Comparison of ENCODE assay signal across 21 cellular contexts in the genomic region with DNA sequence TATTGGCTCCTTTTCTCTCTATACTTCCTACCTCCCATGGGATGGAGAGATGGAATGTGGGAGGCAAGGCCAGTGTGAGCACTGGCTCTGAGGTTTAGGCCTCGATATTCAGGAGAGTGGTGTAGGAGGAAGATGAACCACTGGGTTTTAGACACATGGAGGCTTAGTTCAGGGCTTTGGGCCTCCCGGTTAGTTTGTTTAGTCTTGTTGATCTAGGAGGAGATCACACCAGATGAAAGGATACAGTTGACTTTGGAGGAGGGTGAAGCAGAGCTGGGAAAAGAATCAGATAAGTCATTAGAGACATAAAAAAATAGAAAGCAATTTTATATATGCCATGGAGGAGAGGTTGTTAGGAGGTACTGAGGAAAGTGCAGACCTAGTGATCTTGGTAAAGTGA. TPM values are rescaled to one million over a fixed set of nuclear protein-coding genes. Genes with fewer than 3 reads are reported as not detected.
DNase-seq lines count a peak whose midpoint lies in the region; ATAC-seq and TF ChIP-seq lines count a peak whose summit lies in the region.
"Had no signal": no experiment of that assay in that cellular context is flagged by ENCODE, and none has a peak within 500 bp of the region (broad histone marks: within the 10 kb centered on the region; RNA-seq: fewer than 3 reads in every experiment).

No MANE protein-coding gene starts in this region.

- H3K4me3 Mint-ChIP-seq in activated naive CD4-positive, alpha-beta T cell treated with anti-CD3 and anti-CD28 coated beads, Interleukin-2, amount 10 ng/mL, durations not matched to agents 7 days and 5 days, result no peak overlapping the region
- no peak overlapping the region for H3K4me3 Mint-ChIP-seq in activated naive CD4-positive, alpha-beta T cell treated with anti-CD3 and anti-CD28 coated beads for 36 hours
- H3K4me3 Mint-ChIP-seq in CD4-positive, alpha-beta memory T cell, result no peak overlapping the region
- H3K4me3 Mint-ChIP-seq: B cell had no signal

- peak; percentile 17 for ATAC-seq in left colon

- POLR2A ChIA-PET in CD4-positive, alpha-beta memory T cell (lab: Charles Lee; ENCODE audit: partially characterized antibody), result no interaction called here

- H3K9me3 ChIP-seq in CD4-positive, alpha-beta memory T cell (ENCODE audit: control insufficient read depth in 1 of 2, low read length in 2 of 2), result no peaks in the 10 kb centered on the region
- no peaks in the 10 kb centered on the region for H3K9me3 ChIP-seq in stomach
- H3K9me3 ChIP-seq in suprapubic skin, result no peaks in the 10 kb centered on the region
- H3K9me3 ChIP-seq: SJSA1 had no signal

- no peaks in the 10 kb centered on the region for H3K4me1 Mint-ChIP-seq in activated naive CD4-positive, alpha-beta T cell treated with anti-CD3 and anti-CD28 coated beads, Interleukin-2, amount 10 ng/mL, durations not matched to agents 7 days and 5 days
- peaks cover 5% of the 10 kb centered on the region for H3K4me1 Mint-ChIP-seq in activated naive CD4-positive, alpha-beta T cell treated with anti-CD3 and anti-CD28 coated beads for 36 hours (ENCODE audit: low read depth)
- H3K4me1 Mint-ChIP-seq in CD4-positive, alpha-beta memory T cell, result peaks cover 0 to 8% (median 3%) of the 10 kb centered on the region in 4 donors

- no peak for DNase-seq in activated naive CD4-positive, alpha-beta T cell treated with anti-CD3 and anti-CD28 coated beads, Interleukin-2, amount 10 ng/mL, durations not matched to agents 7 days and 5 days
- no peak for DNase-seq in activated naive CD4-positive, alpha-beta T cell treated with anti-CD3 and anti-CD28 coated beads for 36 hours
- no peak for DNase-seq in CD4-positive, alpha-beta memory T cell
- DNase-seq in HT-29 (ENCODE audit: low spot score) (peak; percentile 14), left colon (no peak), stomach (no peak), suprapubic skin (ENCODE audit: low spot score in 2 of 2) (no peak)
- DNase-seq: Calu3, DMS79 treated with DMSO at 0.1 percent for 48 hours, GF-D8, Karpas-422, NCI-H1092 treated with DMSO at 0.1 percent for 48 hours, NCI-H1436, NCI-H1930, NCI-H2107, NCI-H526, Right ventricle myocardium superior, RPMI8226 had no signal

- TF ChIP-seq POLR2A in stomach (IDR thresholded peaks at IDR 0.05), result no peak
- no peak for TF ChIP-seq POLR2A in suprapubic skin (IDR thresholded peaks at IDR 0.05)

- H3K36me3 ChIP-seq in CD4-positive, alpha-beta memory T cell (ENCODE audit: insufficient read depth, low read length), result peaks cover 24% of the 10 kb centered on the region
- H3K36me3 ChIP-seq in stomach (peaks cover 0 to 72% (median 47%) of the 10 kb centered on the region in 4 donors), suprapubic skin (peaks cover 25% of the 10 kb centered on the region)

- no peaks in the 10 kb centered on the region for H3K4me1 ChIP-seq in CD4-positive, alpha-beta memory T cell (ENCODE audit: insufficient read depth, low read length)
- H3K4me1 ChIP-seq in stomach (no peaks in the 10 kb centered on the region), suprapubic skin (no peaks in the 10 kb centered on the region)
- H3K4me1 ChIP-seq: SJSA1 had no signal

- no peak for TF ChIP-seq CTCF in stomach (IDR thresholded peaks at IDR 0.05)
- TF ChIP-seq CTCF in suprapubic skin (IDR thresholded peaks at IDR 0.05), result no peak

- CTCF ChIA-PET in activated naive CD4-positive, alpha-beta T cell treated with anti-CD3 and anti-CD28 coated beads, Interleukin-2, amount 10 ng/mL, durations not matched to agents 7 days and 5 days (lab: Charles Lee), result no interaction called here
- CTCF ChIA-PET in activated naive CD4-positive, alpha-beta T cell treated with anti-CD3 and anti-CD28 coated beads for 36 hours (lab: Charles Lee), result interaction anchor here (0.8 kb wide), 1 partner anchor 28 kb away, joined by 4 read pairs; no protein-coding TSS in a partner anchor
- CTCF ChIA-PET in CD4-positive, alpha-beta memory T cell (lab: Charles Lee; ENCODE audit: partially characterized antibody), result no interaction called here

- WGBS in stomach, 5 donors, result 43 to 71% (median 52%) methylated on average over 2 of the region's 2 CpGs
- WGBS in suprapubic skin, result 96% methylated on average over 2 of the region's 2 CpGs

- H3K27me3 Mint-ChIP-seq in activated naive CD4-positive, alpha-beta T cell treated with anti-CD3 and anti-CD28 coated beads, Interleukin-2, amount 10 ng/mL, durations not matched to agents 7 days and 5 days, result no peaks in the 10 kb centered on the region
- no peaks in the 10 kb centered on the region for H3K27me3 Mint-ChIP-seq in activated naive CD4-positive, alpha-beta T cell treated with anti-CD3 and anti-CD28 coated beads for 36 hours (ENCODE audit: low read depth)
- H3K27me3 Mint-ChIP-seq in CD4-positive, alpha-beta memory T cell, result no peaks in the 10 kb centered on the region
- H3K27me3 Mint-ChIP-seq: B cell had no signal

- H3K27ac ChIP-seq in CD4-positive, alpha-beta memory T cell (ENCODE audit: low read depth, low read length), result no peak overlapping the region
- H3K27ac ChIP-seq in stomach (no peak overlapping the region), suprapubic skin (no peak overlapping the region)
- H3K27ac ChIP-seq: C4-2B, SJSA1 had no signal

- no peaks in the 10 kb centered on the region for H3K27me3 ChIP-seq in CD4-positive, alpha-beta memory T cell (ENCODE audit: insufficient read depth, low read length)
- H3K27me3 ChIP-seq in stomach, result no peaks in the 10 kb centered on the region
- no peaks in the 10 kb centered on the region for H3K27me3 ChIP-seq in suprapubic skin
- H3K27me3 ChIP-seq: SJSA1 had no signal

- TF ChIP-seq EP300 in stomach (IDR thresholded peaks at IDR 0.05) (no peak), suprapubic skin (IDR thresholded peaks at IDR 0.05) (no peak)

- intact Hi-C loops in activated naive CD4-positive, alpha-beta T cell treated with anti-CD3 and anti-CD28 coated beads for 36 hours (cut with micrococcal nuclease), result no loop called here
- intact Hi-C loops in CD4-positive, alpha-beta memory T cell (cut with micrococcal nuclease), result no loop called here
- intact Hi-C loops in left colon (cut with DNase I, micrococcal nuclease) (no loop called here), stomach (cut with DNase I; ENCODE audit: low total_unique reads) (no loop called here)

- peaks cover 2% of the 10 kb centered on the region for H3K9me3 Mint-ChIP-seq in activated naive CD4-positive, alpha-beta T cell treated with anti-CD3 and anti-CD28 coated beads, Interleukin-2, amount 10 ng/mL, durations not matched to agents 7 days and 5 days
- no peaks in the 10 kb centered on the region for H3K9me3 Mint-ChIP-seq in activated naive CD4-positive, alpha-beta T cell treated with anti-CD3 and anti-CD28 coated beads for 36 hours
- H3K9me3 Mint-ChIP-seq in CD4-positive, alpha-beta memory T cell, result no peaks in the 10 kb centered on the region

- no peak overlapping the region for H3K4me3 ChIP-seq in CD4-positive, alpha-beta memory T cell (ENCODE audit: low read length in 2 of 2)
- H3K4me3 ChIP-seq in stomach, result no peak overlapping the region
- H3K4me3 ChIP-seq in suprapubic skin, result no peak overlapping the region
- H3K4me3 ChIP-seq: SJSA1 had no signal

- H3K27ac Mint-ChIP-seq in activated naive CD4-positive, alpha-beta T cell treated with anti-CD3 and anti-CD28 coated beads, Interleukin-2, amount 10 ng/mL, durations not matched to agents 7 days and 5 days, result peak overlapping the region; percentile 10
- no peak overlapping the region for H3K27ac Mint-ChIP-seq in activated naive CD4-positive, alpha-beta T cell treated with anti-CD3 and anti-CD28 coated beads for 36 hours
- peak overlapping the region in 5 of 7 donors; percentile 0 to 75 (median 55) for H3K27ac Mint-ChIP-seq in CD4-positive, alpha-beta memory T cell
- H3K27ac Mint-ChIP-seq: B cell had no signal

- H3K36me3 Mint-ChIP-seq in activated naive CD4-positive, alpha-beta T cell treated with anti-CD3 and anti-CD28 coated beads, Interleukin-2, amount 10 ng/mL, durations not matched to agents 7 days and 5 days, result peaks cover 68% of the 10 kb centered on the region
- H3K36me3 Mint-ChIP-seq in activated naive CD4-positive, alpha-beta T cell treated with anti-CD3 and anti-CD28 coated beads for 36 hours (ENCODE audit: low read depth), result peaks cover 43% of the 10 kb centered on the region
- H3K36me3 Mint-ChIP-seq in CD4-positive, alpha-beta memory T cell, result peaks cover 75 to 81% of the 10 kb centered on the region in 2 donors

RNA-seq across cellular contexts. Expression of gene RNASEH2B, which starts 30.9 kb away (rescaled TPM):
- 10 to 100 TPM; 47.8 to 49.7 TPM for total RNA-seq in activated naive CD4-positive, alpha-beta T cell treated with anti-CD3 and anti-CD28 coated beads for 36 hours
- 10 to 100 TPM; 88.9 to 96.2 TPM for total RNA-seq in CD4-positive, alpha-beta memory T cell
- 100 to 1,000 TPM; 111 to 133 TPM for polyA plus RNA-seq in CD4-positive, alpha-beta memory T cell
- 30.4 and 30.8 TPM in 2 replicates for total RNA-seq in HT-29 (2014; rRNA removed; shearing (Covaris generic))
- total RNA-seq in left colon (10 to 100 TPM; 21.1 to 26.0 TPM), stomach (100 to 1,000 TPM in 1 of 5 donors, 10 to 100 TPM in 4; 43.2 to 106 (median 55.4) TPM), suprapubic skin (10 to 100 TPM; 11.0 to 39.9 (median 21.7) TPM)
- polyA plus RNA-seq in stomach, result 10 to 100 TPM; 44.8 to 56.7 (median 47.3) TPM
